Comparison of ENCODE assay signal across 8 cellular contexts in the genomic region with DNA sequence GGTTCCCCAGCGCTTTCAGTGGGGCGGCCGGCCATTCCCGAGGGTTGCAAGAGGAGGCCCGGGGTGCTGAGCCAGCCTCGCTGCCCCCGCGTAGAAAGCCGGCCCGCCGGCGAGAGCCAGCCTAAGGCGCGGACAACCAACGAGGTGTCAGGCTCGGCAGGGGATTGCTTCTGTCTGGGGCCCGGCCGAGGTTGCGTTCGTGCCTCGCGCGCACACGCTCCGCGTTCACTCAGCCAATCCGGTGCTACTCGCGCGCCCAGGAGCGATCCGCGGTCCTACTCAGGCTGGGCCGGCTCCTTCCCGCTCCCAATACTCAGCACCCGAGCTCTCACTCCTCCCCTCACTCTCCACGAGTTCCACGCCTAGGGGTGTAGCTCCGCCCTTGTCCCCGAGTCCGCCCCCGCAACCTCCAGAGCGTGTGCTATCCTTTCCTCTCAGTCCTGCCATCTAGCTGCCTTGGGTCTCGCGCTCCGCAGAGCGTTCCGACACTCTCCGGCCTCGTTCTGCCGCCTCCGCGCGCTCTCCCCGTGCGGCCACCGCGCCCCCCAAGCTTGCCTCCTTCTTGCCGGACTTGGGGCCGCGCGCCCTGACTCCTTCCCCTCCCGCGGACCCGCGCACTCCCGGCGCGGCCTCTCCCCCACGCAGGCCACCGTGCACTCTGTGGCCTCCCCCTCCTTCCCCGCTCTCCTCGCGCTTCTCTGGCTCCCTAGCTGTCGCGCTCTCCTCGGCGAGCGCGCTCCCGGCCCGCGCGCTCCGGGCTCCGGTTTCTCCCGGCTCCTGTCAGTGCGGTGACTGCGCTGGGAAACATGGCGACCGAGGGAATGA. TPM values are rescaled to one million over a fixed set of nuclear protein-coding genes. Genes with fewer than 3 reads are reported as not detected.
DNase-seq lines count a peak whose midpoint lies in the region; TF ChIP-seq lines count a peak whose summit lies in the region.

A gene (plus strand): TSS at position 426 of the 825 bp plus-strand sequence.

- H3K36me3 ChIP-seq in ES-I3 (ENCODE audit: insufficient read depth, low read length) (no peaks in the 10 kb centered on the region), H7 (replicated peaks; ENCODE audit: control insufficient read depth, insufficient read depth, low read length) (no peaks in the 10 kb centered on the region), MG63 (no peaks in the 10 kb centered on the region), SK-N-MC (ENCODE audit: insufficient read depth, low read length) (no peaks in the 10 kb centered on the region), suprapubic skin (no peaks in the 10 kb centered on the region)

- 1% methylated on average over 49 of the region's 91 CpGs for WGBS in suprapubic skin

- no peak for TF ChIP-seq EP300 in suprapubic skin (IDR thresholded peaks at IDR 0.05)

- H3K4me3 ChIP-seq in H7 (ENCODE audit: insufficient read depth, low read depth, low read length), result peak within 1 kb of the TSS; percentile 92
- peak within 1 kb of the TSS; percentile 46 for H3K4me3 ChIP-seq in MG63
- H3K4me3 ChIP-seq in SK-N-MC, result peak within 1 kb of the TSS; percentile 95
- H3K4me3 ChIP-seq in suprapubic skin, result peak within 1 kb of the TSS; percentile 98

- DNase-seq in H7 (peak; percentile 89), MG63 (peak; percentile 72), SK-N-MC (ENCODE audit: low read depth, low spot score) (peak; percentile 84), germinal center (ENCODE audit: low spot score) (peak; percentile 85), nucleus accumbens (lab: John Stamatoyannopoulos, UW) (peak; percentile 67 to 97 (median 93)), suprapubic skin (ENCODE audit: low spot score in 2 of 2) (peak; percentile 94 to 96)
- DNase-seq in activated naive CD4-positive, alpha-beta T cell treated with anti-CD3 and anti-CD28 coated beads, Interleukin-2, amount 50 U/mL, for 16 hours, result peak; percentile 89

- H3K4me1 ChIP-seq in ES-I3 (ENCODE audit: insufficient read depth, low read length) (no peaks in the 10 kb centered on the region), suprapubic skin (peaks cover 20% of the 10 kb centered on the region)

- peak within 1 kb of the TSS; percentile 69 for H3K9ac ChIP-seq in ES-I3 (ENCODE audit: low read depth, low read length)
- peak within 1 kb of the TSS; percentile 87 for H3K9ac ChIP-seq in SK-N-MC (ENCODE audit: insufficient read length)

- H3K9me3 ChIP-seq in ES-I3 (ENCODE audit: control insufficient read depth, insufficient read depth, low read length), result no peaks in the 10 kb centered on the region
- H3K9me3 ChIP-seq in MG63, result no peaks in the 10 kb centered on the region
- no peaks in the 10 kb centered on the region for H3K9me3 ChIP-seq in SK-N-MC (ENCODE audit: low read depth, low read length)
- H3K9me3 ChIP-seq in suprapubic skin, result no peaks in the 10 kb centered on the region

- H3K27ac ChIP-seq in SK-N-MC (peak within 1 kb of the TSS; percentile 66), suprapubic skin (peak within 1 kb of the TSS; percentile 95)

- TF ChIP-seq POLR2A in suprapubic skin (IDR thresholded peaks at IDR 0.05), result peak in 1 of 2 donors; percentile 41

- TF ChIP-seq CTCF in suprapubic skin (IDR thresholded peaks at IDR 0.05), result peak in 1 of 2 donors; percentile 34

- H3K27me3 ChIP-seq in H7 (ENCODE audit: control insufficient read depth, insufficient read depth, low read length), result peaks cover 10% of the 10 kb centered on the region
- peaks cover 13% of the 10 kb centered on the region for H3K27me3 ChIP-seq in MG63
- H3K27me3 ChIP-seq in suprapubic skin, result no peaks in the 10 kb centered on the region

RNA-seq across cellular contexts. Expression of the gene that starts here (rescaled TPM):
- total RNA-seq in H7 (2014; rRNA removed; shearing (Covaris generic)), result 10.6 and 14.2 TPM in 2 replicates
- 0.07 TPM in 1 of 2 replicates, not detected in the other for total RNA-seq in MG63 (2014; rRNA removed; shearing (Covaris generic); ENCODE audit: low replicate concordance)
- 10 to 100 TPM; 16.7 to 34.8 (median 27.0) TPM for total RNA-seq in suprapubic skin

Comparison
In these comparisons a context has a peak if more than half of its experiments do, and no peak if none do; other contexts are left out.
1. Peak in every context shown above with its lines: DNase-seq, H3K4me3 ChIP-seq and H3K27ac ChIP-seq.
2. RNA of the gene that starts here (total RNA-seq): 16.7 to 34.8 TPM in suprapubic skin and 10.6 to 14.2 TPM in H7; 0.07 TPM in MG63; every median in the first group is over 10 times any median in the second.
3. Peak in DNase-seq and H3K4me3 ChIP-seq in MG63; RNA of the gene not detected or under 1 TPM.
4. H3K4me3 ChIP-seq: peak in every context shown above with its lines; median percentile 98 in suprapubic skin; 95 in SK-N-MC; 92 in H7; 46 in MG63.